ENCODE assay signal across 12 cellular contexts in genomic region chr2:241673797-241674725, GRCh38. TPM values are rescaled to one million over a fixed set of nuclear protein-coding genes. Genes with fewer than 3 reads are reported as not detected.
DNase-seq lines count a peak whose midpoint lies in the region; ATAC-seq, FAIRE-seq and TF ChIP-seq lines count a peak whose summit lies in the region.
"Had no signal": no experiment of that assay in that cellular context is flagged by ENCODE, and none has a peak within 500 bp of the region (broad histone marks: within the 10 kb centered on the region; RNA-seq: fewer than 3 reads in every experiment).

No MANE protein-coding gene starts in this region.

- FAIRE-seq in H1 (lab: Jason Lieb, UNC): no peak

- no TSS peak for BruUV-seq in PC-3 (replicated peaks; lab: Mats Ljungman, UMichigan)

- no peak overlapping the region for H3K14ac ChIP-seq in H1 (ENCODE audit: insufficient read length)

- peak overlapping the region; percentile 33 for H3K27ac Mint-ChIP-seq in activated T-cell treated with anti-CD3 and anti-CD28 coated beads, Interleukin-2, amount 50 U/mL, for 72 hours
- H3K27ac Mint-ChIP-seq in stimulated activated memory B cell treated with anti-CD40 and anti-IgM and Interleukin-4, amounts not matched to agents 10 μg/mL and 1 μg/mL and 100 μg/mL, for 72 hours: peak overlapping the region; percentile 29

- H3K4me2 ChIP-seq in PC-3 (ENCODE audit: low read length) (no peak overlapping the region), H1 (ENCODE audit: insufficient read depth in 1 of 2, low read depth in 2 of 2, low read length in 2 of 2) (no peak overlapping the region)

- H3K4me1 ChIP-seq in PC-3 (ENCODE audit: insufficient read depth, low read length): no peaks in the 10 kb centered on the region
- no peaks in the 10 kb centered on the region for H3K4me1 ChIP-seq in H1 (replicated peaks in 1 of 4; ENCODE audit: control insufficient read depth in 3 of 4, insufficient read depth in 4 of 4, low read length in 3 of 4)

- no peak overlapping the region; the same call in 1 of the 2 replicates for H2BK5ac ChIP-seq in H1 (ENCODE audit: low read depth, low read length)

- CTCF ChIA-PET in PC-3 (lab: Charles Lee): no interaction called here
- CTCF ChIA-PET in H1 (lab: Charles Lee; ENCODE audit: partially characterized antibody): interaction anchor here (0.6 to 1.3 kb wide), 4 partner anchors 10 to 205 kb away, joined by 3 to 4 read pairs (median 4); no protein-coding TSS in a partner anchor

- H3K27me3 ChIP-seq in PC-3 (ENCODE audit: low read length): no peaks in the 10 kb centered on the region
- H3K27me3 ChIP-seq in H1 (replicated peaks in 1 of 4; ENCODE audit: control insufficient read depth in 3 of 4, extremely low read depth in 1 of 4, insufficient read depth in 3 of 4, low read length in 3 of 4): no peaks in the 10 kb centered on the region
- H3K27me3 ChIP-seq: ovary had no signal

- H3K9me3 Mint-ChIP-seq in activated T-cell treated with anti-CD3 and anti-CD28 coated beads, Interleukin-2, amount 50 U/mL, for 72 hours: no peaks in the 10 kb centered on the region
- no peaks in the 10 kb centered on the region for H3K9me3 Mint-ChIP-seq in stimulated activated memory B cell treated with anti-CD40 and anti-IgM and Interleukin-4, amounts not matched to agents 10 μg/mL and 1 μg/mL and 100 μg/mL, for 72 hours

- H3K9ac ChIP-seq in PC-3 (ENCODE audit: low read length) (no peak overlapping the region), H1 (replicated peaks in 1 of 4; ENCODE audit: extremely low read depth in 1 of 4, low read depth in 3 of 4, low read length in 3 of 4) (no peak overlapping the region)

- H3K4me3 Mint-ChIP-seq in activated T-cell treated with anti-CD3 and anti-CD28 coated beads, Interleukin-2, amount 50 U/mL, for 72 hours: no peak overlapping the region
- H3K4me3 Mint-ChIP-seq in stimulated activated memory B cell treated with anti-CD40 and anti-IgM and Interleukin-4, amounts not matched to agents 10 μg/mL and 1 μg/mL and 100 μg/mL, for 72 hours: no peak overlapping the region

- no peak overlapping the region for H4K8ac ChIP-seq in H1 (ENCODE audit: extremely low read depth, insufficient read depth, low read length)

- no peak overlapping the region for H2AFZ ChIP-seq in PC-3 (ENCODE audit: low read length)
- H2AFZ ChIP-seq in H1 (ENCODE audit: low read length): no peak overlapping the region

- H4K5ac ChIP-seq in H1 (ENCODE audit: insufficient read length, low read depth, low read length): no peak overlapping the region

- no peak overlapping the region for H2BK15ac ChIP-seq in H1 (ENCODE audit: low read length)

- intact Hi-C loops in PC-3 (cut with micrococcal nuclease): no loop called here

- TF ChIP-seq RAD21 in H1 (IDR thresholded peaks at IDR 0.05 in 1 of 2, conservative IDR thresholded peaks at IDR 0.05 in 1 of 2; ENCODE audit: low read depth in 2 of 2, low read length in 2 of 2): no peak

- H4K20me1 ChIP-seq in PC-3 (ENCODE audit: low read length): no peaks in the 10 kb centered on the region
- peaks cover 2 to 12% of the 10 kb centered on the region in 2 experiments for H4K20me1 ChIP-seq in H1 (replicated peaks in 1 of 2; ENCODE audit: control insufficient read depth in 1 of 2, insufficient read depth in 2 of 2, low read length in 2 of 2)

- no peaks in the 10 kb centered on the region for H3K23me2 ChIP-seq in H1 (ENCODE audit: low read depth, low read length)

- WGBS in H1 (ENCODE audit: extremely low coverage in 1 of 2, insufficient coverage in 1 of 2, insufficient read length in 1 of 2, insufficient replicate concordance in 2 of 2, low coverage in 1 of 2, low lambda C conversion rate in 2 of 2, missing lambda C conversion rate in 1 of 2), 2 experiments: 90% methylated on average over 21 of the region's 21 CpGs; no CpG with 5 or more reads in 1 of the 2 experiments

- H2AK5ac ChIP-seq in H1 (ENCODE audit: low read depth, low read length): no peak overlapping the region

- H3K4ac ChIP-seq in H1 (replicated peaks; ENCODE audit: insufficient read length, low read depth, low read length): no peak overlapping the region

- no peak overlapping the region for H3K18ac ChIP-seq in H1 (ENCODE audit: extremely low read depth, low read length)

- H3K9me3 ChIP-seq in PC-3 (ENCODE audit: low read length) (no peaks in the 10 kb centered on the region), H1 (ENCODE audit: insufficient read depth in 2 of 2, low read depth in 1 of 2, low read length in 1 of 2) (no peaks in the 10 kb centered on the region)
- H3K9me3 ChIP-seq: ovary had no signal

- no peak for TF ChIP-seq EP300 in H1 (IDR thresholded peaks at IDR 0.05; ENCODE audit: borderline replicate concordance in 1 of 2, low read depth in 2 of 2, low read length in 2 of 2)

- no peaks in the 10 kb centered on the region for H3F3A ChIP-seq in PC-3 (ENCODE audit: low read length, unreplicated experiment)

- TF ChIP-seq POLR2A in H1 (IDR thresholded peaks at IDR 0.05; ENCODE audit: control extremely low read depth in 1 of 2, low read depth in 2 of 2, low read length in 2 of 2): no peak

- H3K9me2 ChIP-seq in PC-3 (replicated peaks; ENCODE audit: low read length): no peaks in the 10 kb centered on the region

- no peak overlapping the region for H3K27ac ChIP-seq in PC-3 (ENCODE audit: low read length)
- H3K27ac ChIP-seq in H1 (ENCODE audit: low read depth, low read length): 0 out of 2 replicates have a peak overlapping the region, but pooled peaks have one; percentile 14
- H3K27ac ChIP-seq: epithelial cell of prostate, ovary had no signal

- POLR2A ChIA-PET in PC-3 (lab: Charles Lee; ENCODE audit: unreplicated experiment) (no interaction called here), H1 (lab: Charles Lee; ENCODE audit: partially characterized antibody) (interaction anchor here (1.1 to 20.2 kb wide), 4 partner anchors 12 to 47 kb away, joined by 3 to 265 read pairs (median 33); partner anchors contain the start of genes DTYMK and ING5)

- no peak overlapping the region for H2BK120ac ChIP-seq in H1 (replicated peaks; ENCODE audit: low read depth, low read length)

- TF ChIP-seq CTCF in PC-3 (conservative IDR thresholded peaks at IDR 0.05; ENCODE audit: low read depth, low read length) (no peak), H1 (IDR thresholded peaks at IDR 0.05; ENCODE audit: control extremely low read depth in 1 of 3, insufficient read depth in 1 of 3, low read depth in 1 of 3, low read length in 3 of 3) (peak in 2 of 3 experiments; percentile 26 to 34; a peak in 2 of 4 replicates)

- H3K36me3 ChIP-seq in PC-3 (ENCODE audit: low read depth, low read length) (peaks cover 10% of the 10 kb centered on the region; the same call in 1 of the 2 replicates), H1 (ENCODE audit: control insufficient read depth in 2 of 4, insufficient read depth in 4 of 4, low read length in 3 of 4) (peaks cover 9 to 38% (median 29%) of the 10 kb centered on the region in 4 experiments)
- H3K36me3 ChIP-seq: ovary had no signal

- H3K4me1 Mint-ChIP-seq in activated T-cell treated with anti-CD3 and anti-CD28 coated beads, Interleukin-2, amount 50 U/mL, for 72 hours (ENCODE audit: low read depth): peaks cover 5% of the 10 kb centered on the region
- H3K4me1 Mint-ChIP-seq in stimulated activated memory B cell treated with anti-CD40 and anti-IgM and Interleukin-4, amounts not matched to agents 10 μg/mL and 1 μg/mL and 100 μg/mL, for 72 hours: peaks cover 15% of the 10 kb centered on the region

- ATAC-seq in activated T-cell treated with anti-CD3 and anti-CD28 coated beads, Interleukin-2, amount 50 U/mL, for 72 hours (replicated peaks in 1 of 2): peak in 1 of 2 donors; percentile 18
- ATAC-seq in PC-3 (peak; percentile 21; the same call in 1 of the 2 replicates), esophagus mucosa (no peak), GM19351 (IDR thresholded peaks at IDR 0.05; ENCODE audit: unreplicated experiment) (no peak)
- ATAC-seq in stimulated activated memory B cell treated with anti-CD40 and anti-IgM and Interleukin-4, amounts not matched to agents 10 μg/mL and 1 μg/mL and 100 μg/mL, for 72 hours: no peak
- ATAC-seq: activated CD4-positive, CD25-positive, alpha-beta regulatory T cell treated with anti-CD3 and anti-CD28 coated beads, Interleukin-2, amount 50 U/mL, for 24 hours had no signal

- H3K79me1 ChIP-seq in H1 (ENCODE audit: low read depth, low read length): no peaks in the 10 kb centered on the region; the same call in 1 of the 2 replicates

- no peaks in the 10 kb centered on the region for H3K27me3 Mint-ChIP-seq in activated T-cell treated with anti-CD3 and anti-CD28 coated beads, Interleukin-2, amount 50 U/mL, for 72 hours (ENCODE audit: low read depth)
- H3K27me3 Mint-ChIP-seq in stimulated activated memory B cell treated with anti-CD40 and anti-IgM and Interleukin-4, amounts not matched to agents 10 μg/mL and 1 μg/mL and 100 μg/mL, for 72 hours: no peaks in the 10 kb centered on the region

- no peak overlapping the region for H2BK20ac ChIP-seq in H1 (ENCODE audit: low read length)

- no peaks in the 10 kb centered on the region for H3K79me2 ChIP-seq in PC-3 (ENCODE audit: low read length)
- no peaks in the 10 kb centered on the region for H3K79me2 ChIP-seq in H1 (ENCODE audit: control insufficient read depth in 1 of 2, insufficient read depth in 2 of 2, low read length in 2 of 2)

- H3K36me3 Mint-ChIP-seq in activated T-cell treated with anti-CD3 and anti-CD28 coated beads, Interleukin-2, amount 50 U/mL, for 72 hours (ENCODE audit: insufficient read depth in 2 of 2): peaks cover 1 to 3% of the 10 kb centered on the region in 2 donors
- peaks cover 53% of the 10 kb centered on the region for H3K36me3 Mint-ChIP-seq in stimulated activated memory B cell treated with anti-CD40 and anti-IgM and Interleukin-4, amounts not matched to agents 10 μg/mL and 1 μg/mL and 100 μg/mL, for 72 hours

- H3K56ac ChIP-seq in H1 (replicated peaks; ENCODE audit: insufficient read length, low read depth, low read length): no peak overlapping the region

- H3K23ac ChIP-seq in H1 (ENCODE audit: insufficient read length): no peak overlapping the region

- H3K4me3 ChIP-seq in PC-3 (ENCODE audit: low read length) (no peak overlapping the region), H1 (ENCODE audit: extremely low read depth in 1 of 4, insufficient read depth in 2 of 4, low read depth in 3 of 4, low read length in 4 of 4) (no peak overlapping the region)
- H3K4me3 ChIP-seq: ovary had no signal

- no peak overlapping the region for H2BK12ac ChIP-seq in H1 (ENCODE audit: low read depth, low read length)

- H4K91ac ChIP-seq in H1 (replicated peaks; ENCODE audit: insufficient read length, low read length): no peak overlapping the region

- no peak for DNase-seq in activated T-cell treated with anti-CD3 and anti-CD28 coated beads, Interleukin-2, amount 50 U/mL, for 72 hours
- DNase-seq in activated T-cell treated with anti-CD3 and anti-CD28 coated beads, Interleukin-2, amount 50 U/mL, for 1 hour: no peak
- DNase-seq in PC-3: no peak
- peak in 1 of 2 experiments; percentile 63 for DNase-seq in H1 (ENCODE audit: low read depth in 1 of 2, low spot score in 2 of 2)
- DNase-seq in NCI-H1417 (lab: John Stamatoyannopoulos, UW): no peak
- DNase-seq: NCI-H1417 treated with DMSO at 0.1 percent for 48 hours, ovary had no signal

RNA-seq across cellular contexts. Expression of gene DTYMK, which starts 12.6 kb away (rescaled TPM):
- total RNA-seq in activated T-cell treated with anti-CD3 and anti-CD28 coated beads, Interleukin-2, amount 50 U/mL, for 72 hours: 10 to 100 TPM; 64.6 to 97.5 TPM
- total RNA-seq in PC-3 (2014; rRNA removed): 130 and 155 TPM in 2 replicates
- total RNA-seq in H1 (2021; fragmentation: NEBNext Ultra II Directional; extraction: Animal tissue kit (Norgen Biotek cat#: 25700)): 69.9 and 70.5 TPM in 2 replicates
- 58.3 and 82.3 TPM in 2 replicates for polyA plus RNA-seq in H1 (2011; rRNA removed)
- polyA plus RNA-seq in H1 (2011; cell fraction: cytosol; rRNA removed): 74.7 TPM
- polyA plus RNA-seq in H1 (2011; cell fraction: nucleus; rRNA removed): 77.7 TPM
- polyA plus RNA-seq in H1 (2012, experiment 1 of 2): 60.0 to 66.8 TPM (median 63.3 TPM) in 4 replicates
- polyA plus RNA-seq in H1 (2012, experiment 2 of 2): 92.7 TPM
- polyA plus RNA-seq in H1 (2013, experiment 1 of 2): 60.0 TPM
- polyA plus RNA-seq in H1 (2013, experiment 2 of 2): 59.1 TPM
- 19.6 and 25.7 TPM in 2 replicates for polyA minus RNA-seq in H1 (2011; rRNA and poly(A)+ RNA removed)
- 31.5 TPM for polyA minus RNA-seq in H1 (2011; cell fraction: cytosol; rRNA and poly(A)+ RNA removed)
- 21.3 TPM for polyA minus RNA-seq in H1 (2011; cell fraction: nucleus; rRNA and poly(A)+ RNA removed)
- total RNA-seq in esophagus mucosa: 32.4 TPM

RNA-seq across cellular contexts. Expression of gene ING5, which starts 27.8 kb away (rescaled TPM):
- total RNA-seq in activated T-cell treated with anti-CD3 and anti-CD28 coated beads, Interleukin-2, amount 50 U/mL, for 72 hours: 10 to 100 TPM; 39.9 to 42.6 TPM
- 30.2 and 32.1 TPM in 2 replicates for total RNA-seq in PC-3 (2014; rRNA removed)
- 47.4 and 49.7 TPM in 2 replicates for total RNA-seq in H1 (2021; fragmentation: NEBNext Ultra II Directional; extraction: Animal tissue kit (Norgen Biotek cat#: 25700))
- polyA plus RNA-seq in H1 (2011; rRNA removed): 41.5 and 42.5 TPM in 2 replicates
- polyA plus RNA-seq in H1 (2011; cell fraction: cytosol; rRNA removed): 44.1 TPM
- 91.5 TPM for polyA plus RNA-seq in H1 (2011; cell fraction: nucleus; rRNA removed)
- polyA plus RNA-seq in H1 (2012, experiment 1 of 2): 33.8 to 49.1 TPM (median 39.8 TPM) in 4 replicates
- polyA plus RNA-seq in H1 (2012, experiment 2 of 2): 14.9 TPM
- polyA plus RNA-seq in H1 (2013, experiment 1 of 2): 22.2 TPM
- polyA plus RNA-seq in H1 (2013, experiment 2 of 2): 20.1 TPM
- polyA minus RNA-seq in H1 (2011; rRNA and poly(A)+ RNA removed): 52.8 and 60.2 TPM in 2 replicates
- polyA minus RNA-seq in H1 (2011; cell fraction: cytosol; rRNA and poly(A)+ RNA removed): 26.1 TPM
- polyA minus RNA-seq in H1 (2011; cell fraction: nucleus; rRNA and poly(A)+ RNA removed): 42.9 TPM
- total RNA-seq in esophagus mucosa: 16.5 TPM

RNA-seq across cellular contexts. Expression of gene ATG4B, which starts 36.6 kb away (rescaled TPM):
- total RNA-seq in activated T-cell treated with anti-CD3 and anti-CD28 coated beads, Interleukin-2, amount 50 U/mL, for 72 hours: 100 to 1,000 TPM in 1 of 2 donors, 10 to 100 TPM in 1; 97.9 to 109 TPM
- total RNA-seq in PC-3 (2014; rRNA removed): 83.0 and 88.6 TPM in 2 replicates
- 93.7 and 103 TPM in 2 replicates for total RNA-seq in H1 (2021; fragmentation: NEBNext Ultra II Directional; extraction: Animal tissue kit (Norgen Biotek cat#: 25700))
- 155 and 189 TPM in 2 replicates for polyA plus RNA-seq in H1 (2011; rRNA removed)
- 126 TPM for polyA plus RNA-seq in H1 (2011; cell fraction: cytosol; rRNA removed)
- 463 TPM for polyA plus RNA-seq in H1 (2011; cell fraction: nucleus; rRNA removed)
- 95.7 to 118 TPM (median 113 TPM) in 4 replicates for polyA plus RNA-seq in H1 (2012, experiment 1 of 2)
- 126 TPM for polyA plus RNA-seq in H1 (2012, experiment 2 of 2)
- 66.7 TPM for polyA plus RNA-seq in H1 (2013, experiment 1 of 2)
- 63.5 TPM for polyA plus RNA-seq in H1 (2013, experiment 2 of 2)
- 135 and 164 TPM in 2 replicates for polyA minus RNA-seq in H1 (2011; rRNA and poly(A)+ RNA removed)
- 65.7 TPM for polyA minus RNA-seq in H1 (2011; cell fraction: cytosol; rRNA and poly(A)+ RNA removed)
- polyA minus RNA-seq in H1 (2011; cell fraction: nucleus; rRNA and poly(A)+ RNA removed): 123 TPM
- 38.3 TPM for total RNA-seq in esophagus mucosa

RNA-seq across cellular contexts. Expression of gene THAP4, which starts 37.1 kb away (rescaled TPM):
- 10 to 100 TPM; 41.8 to 50.9 TPM for total RNA-seq in activated T-cell treated with anti-CD3 and anti-CD28 coated beads, Interleukin-2, amount 50 U/mL, for 72 hours
- total RNA-seq in PC-3 (2014; rRNA removed): 75.1 and 102 TPM in 2 replicates
- total RNA-seq in H1 (2021; fragmentation: NEBNext Ultra II Directional; extraction: Animal tissue kit (Norgen Biotek cat#: 25700)): 78.9 and 82.8 TPM in 2 replicates
- polyA plus RNA-seq in H1 (2011; rRNA removed): 83.6 and 108 TPM in 2 replicates
- polyA plus RNA-seq in H1 (2011; cell fraction: cytosol; rRNA removed): 75.5 TPM
- polyA plus RNA-seq in H1 (2011; cell fraction: nucleus; rRNA removed): 74.2 TPM
- 50.6 to 99.7 TPM (median 95.3 TPM) in 4 replicates for polyA plus RNA-seq in H1 (2012, experiment 1 of 2)
- 116 TPM for polyA plus RNA-seq in H1 (2012, experiment 2 of 2)
- 77.0 TPM for polyA plus RNA-seq in H1 (2013, experiment 1 of 2)
- 77.2 TPM for polyA plus RNA-seq in H1 (2013, experiment 2 of 2)
- polyA minus RNA-seq in H1 (2011; rRNA and poly(A)+ RNA removed): 43.7 and 48.7 TPM in 2 replicates
- 54.7 TPM for polyA minus RNA-seq in H1 (2011; cell fraction: cytosol; rRNA and poly(A)+ RNA removed)
- 25.9 TPM for polyA minus RNA-seq in H1 (2011; cell fraction: nucleus; rRNA and poly(A)+ RNA removed)
- total RNA-seq in esophagus mucosa: 38.9 TPM
